28 cellular contexts compared by ENCODE assay signal in the genomic region with DNA sequence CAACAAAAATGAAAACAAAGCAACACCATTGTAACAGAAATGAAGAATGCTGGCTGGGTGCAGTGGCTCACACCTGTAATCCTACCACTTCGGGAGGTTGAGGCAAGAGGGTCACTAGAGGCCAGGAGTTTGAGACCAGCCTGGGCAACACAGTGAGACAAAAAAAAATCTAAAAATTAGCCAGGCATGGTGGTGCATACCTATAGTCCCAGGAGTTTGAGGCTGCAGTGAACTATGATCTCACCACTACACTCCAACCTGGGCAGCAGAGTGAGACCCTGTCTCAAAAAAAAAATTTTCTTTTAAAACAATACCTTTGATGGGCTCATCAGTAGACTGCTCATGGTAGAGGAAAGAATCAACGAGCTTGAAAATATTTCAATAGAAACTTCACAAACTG.
"Had no signal": no experiment of that assay in that cellular context is flagged by ENCODE, and none has a peak within 500 bp of the region (broad histone marks: within the 10 kb centered on the region; RNA-seq: fewer than 3 reads in every experiment).

No MANE protein-coding gene starts in this region.

- H3K4me1 ChIP-seq: SJCRH30 had no signal

- H3K27ac ChIP-seq: brain microvascular endothelial cell, SJCRH30, SK-N-MC, WERI-Rb-1 had no signal

- H3K36me3 ChIP-seq: brain microvascular endothelial cell had no signal

- H3K9me3 Mint-ChIP-seq: activated T-helper 17 cell treated with anti-CD3 and anti-CD28 coated beads, Interleukin-2, amount 50 U/mL, for 72 hours had no signal

- H3K27me3 ChIP-seq: brain microvascular endothelial cell, SJCRH30 had no signal

- H3K36me3 Mint-ChIP-seq: activated CD4-positive, alpha-beta memory T cell treated with anti-CD3 and anti-CD28 coated beads for 36 hours had no signal

- H3K27me3 Mint-ChIP-seq: activated CD4-positive, alpha-beta memory T cell treated with anti-CD3 and anti-CD28 coated beads for 36 hours; activated T-helper 17 cell treated with anti-CD3 and anti-CD28 coated beads, Interleukin-2, amount 50 U/mL, for 72 hours had no signal

- DNase-seq: activated CD4-positive, alpha-beta memory T cell treated with anti-CD3 and anti-CD28 coated beads for 36 hours; activated CD4-positive, alpha-beta T cell treated with anti-CD3 and anti-CD28 coated beads for 4 hours; activated CD4-positive, alpha-beta T cell treated with anti-CD3 and anti-CD28 coated beads, Interleukin-2, amount 50 U/mL, for 1 hour; activated naive CD4-positive, alpha-beta T cell; activated T-cell treated with anti-CD3 and anti-CD28 coated beads, Interleukin-2, amount 50 U/mL, for 1 hour; activated T-cell treated with anti-CD3 and anti-CD28 coated beads, Interleukin-2, amount 50 U/mL, for 72 hours; amniotic stem cell; aorta; brain microvascular endothelial cell; central memory CD4-positive, alpha-beta T cell; Karpas-422; KBM-7; NCI-H1105; NCI-H1417 treated with DMSO at 0.1 percent for 48 hours; NCI-H187 treated with DMSO at 0.1 percent for 48 hours; NCI-H2081; NCI-H2171 treated with DMSO at 0.1 percent for 48 hours; NCI-H2227 treated with DMSO at 0.1 percent for 48 hours; NCI-H446 treated with DMSO at 0.1 percent for 48 hours; NCI-H524; NCI-H69; SHP77; SJCRH30; T1000; WERI-Rb-1 had no signal

- H3K4me3 Mint-ChIP-seq: activated CD4-positive, alpha-beta memory T cell treated with anti-CD3 and anti-CD28 coated beads for 36 hours; activated T-cell treated with anti-CD3 and anti-CD28 coated beads, Interleukin-2, amount 50 U/mL, for 72 hours; activated T-helper 17 cell treated with anti-CD3 and anti-CD28 coated beads, Interleukin-2, amount 50 U/mL, for 72 hours had no signal

- H3K4me3 ChIP-seq: SJCRH30, SK-N-MC had no signal

- H3K27ac Mint-ChIP-seq: activated CD4-positive, alpha-beta memory T cell treated with anti-CD3 and anti-CD28 coated beads for 36 hours; activated naive CD4-positive, alpha-beta T cell treated with anti-CD3 and anti-CD28 coated beads, Interleukin-2, amount 50 U/mL, for 72 hours; activated T-cell treated with anti-CD3 and anti-CD28 coated beads, Interleukin-2, amount 50 U/mL, for 72 hours; activated T-helper 17 cell treated with anti-CD3 and anti-CD28 coated beads, Interleukin-2, amount 50 U/mL, for 72 hours had no signal
